Comparison of ENCODE assay signal across 10 cellular contexts in the genomic region with DNA sequence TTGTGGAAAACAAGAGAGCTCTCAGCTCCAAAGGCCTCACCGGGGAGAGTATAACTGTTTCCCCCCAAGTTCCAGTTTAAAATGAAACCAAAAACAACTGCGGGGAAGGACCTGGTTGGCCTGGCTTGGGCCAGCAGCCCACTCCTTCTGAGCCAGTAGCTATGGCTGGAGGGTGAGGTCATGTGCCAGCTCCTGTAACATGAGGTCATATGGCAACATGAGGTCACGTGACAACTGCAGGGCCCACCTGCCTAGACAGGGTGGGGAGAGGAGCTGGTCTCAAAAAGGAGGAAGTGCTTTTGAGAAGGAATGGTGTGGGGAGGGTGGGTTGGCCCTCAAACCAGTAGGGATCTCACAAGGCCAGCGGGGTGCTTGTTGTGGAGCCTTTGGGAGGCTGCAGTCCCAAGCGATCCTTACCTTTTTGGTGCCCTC. TPM values are rescaled to one million over a fixed set of nuclear protein-coding genes. Genes with fewer than 3 reads are reported as not detected.
A peak's percentile ranks its signal among the peaks of the same experiment; 100 is the strongest.
DNase-seq lines count a peak whose midpoint lies in the region; ATAC-seq, FAIRE-seq and TF ChIP-seq lines count a peak whose summit lies in the region.
"Had no signal": no experiment of that assay in that cellular context is flagged by ENCODE, and none has a peak within 500 bp of the region (broad histone marks: within the 10 kb centered on the region; RNA-seq: fewer than 3 reads in every experiment).

No MANE protein-coding gene starts in this region.

- H3K4me3 Mint-ChIP-seq in nephron = no peak overlapping the region

- TF ChIP-seq CTCF in GM12865 (IDR thresholded peaks at IDR 0.05; ENCODE audit: insufficient read depth, low read depth, low read length, missing control alignments) (no peak), nephron (IDR thresholded peaks at IDR 0.05; ENCODE audit: unreplicated experiment in 3 of 3) (no peak)

- peak; percentile 43 for ATAC-seq in HG02610 (IDR thresholded peaks at IDR 0.05; ENCODE audit: unreplicated experiment)

- peaks cover 25% of the 10 kb centered on the region for H3K4me1 Mint-ChIP-seq in nephron

- peaks cover 18% of the 10 kb centered on the region for H3K27me3 Mint-ChIP-seq in nephron (ENCODE audit: low read depth)

- no peaks in the 10 kb centered on the region for H3K36me3 Mint-ChIP-seq in nephron (ENCODE audit: low read depth)

- no peaks in the 10 kb centered on the region for H3K9me3 Mint-ChIP-seq in nephron

- H3K4me3 ChIP-seq in GM12865 (ENCODE audit: low read depth, low read length) (no peak overlapping the region), SJCRH30 (no peak overlapping the region)
- H3K4me3 ChIP-seq in effector memory CD4-positive, alpha-beta T cell (ENCODE audit: insufficient read depth, low read depth, low read length, poor library complexity, severe bottlenecking) = no peak overlapping the region

- no peaks in the 10 kb centered on the region for H3K9me3 ChIP-seq in SJCRH30 (replicated peaks)
- H3K9me3 ChIP-seq in effector memory CD4-positive, alpha-beta T cell (ENCODE audit: control insufficient read depth, low read length) = no peaks in the 10 kb centered on the region

- DNase-seq in GM12865 (ENCODE audit: low read depth) = peak; percentile 77
- peak; percentile 57 to 58 for DNase-seq in SJCRH30
- no peak for DNase-seq in effector memory CD4-positive, alpha-beta T cell
- DNase-seq in GM12892 (ENCODE audit: insufficient read length) = no peak
- DNase-seq in SK-N-DZ (ENCODE audit: low spot score) = no peak
- DNase-seq in activated naive CD4-positive, alpha-beta T cell treated with Interleukin-2 at 50 U/mL for 16 hours = no peak

- H3K4me1 ChIP-seq in SJCRH30 = peaks cover 5% of the 10 kb centered on the region; the same call in 1 of the 2 replicates
- peaks cover 22% of the 10 kb centered on the region for H3K4me1 ChIP-seq in effector memory CD4-positive, alpha-beta T cell (ENCODE audit: control insufficient read depth, insufficient read depth, low read length, poor library complexity, severe bottlenecking)

- peak overlapping the region in 2 of 3 experiments; percentile 32 to 77 for H3K27ac Mint-ChIP-seq in nephron

- FAIRE-seq in GM12892 (lab: Jason Lieb, UNC) = no peak
- FAIRE-seq: colon had no signal

- TF ChIP-seq POLR2A in GM12892 (IDR thresholded peaks at IDR 0.05; ENCODE audit: low read depth, low read length) = no peak

- no peaks in the 10 kb centered on the region for H3K27me3 ChIP-seq in SJCRH30
- H3K27me3 ChIP-seq in effector memory CD4-positive, alpha-beta T cell (replicated peaks; ENCODE audit: control insufficient read depth, insufficient read depth, low read length, poor library complexity, severe bottlenecking) = no peaks in the 10 kb centered on the region

- no peaks in the 10 kb centered on the region for H3K36me3 ChIP-seq in SJCRH30
- H3K36me3 ChIP-seq in effector memory CD4-positive, alpha-beta T cell (ENCODE audit: control insufficient read depth, insufficient read depth, low read length) = no peaks in the 10 kb centered on the region

- no peak overlapping the region for H3K27ac ChIP-seq in SJCRH30
- H3K27ac ChIP-seq in effector memory CD4-positive, alpha-beta T cell (ENCODE audit: insufficient read depth, low read length, poor library complexity, severe bottlenecking) = no peak overlapping the region

RNA-seq across cellular contexts. Expression of a gene that starts 29.3 kb away (rescaled TPM):
- 0.08 TPM in 1 of 2 replicates, not detected in the other for total RNA-seq in SJCRH30 (2014; rRNA removed; shearing (Covaris generic))
- polyA plus RNA-seq in GM12892 (2012; ENCODE audit: missing spikeins) = 0.42 TPM
- 23.4 and 31.3 TPM in 2 replicates for polyA plus RNA-seq in SK-N-DZ (2014; cell fraction: cytosol; rRNA removed)
- polyA plus RNA-seq in SK-N-DZ (2014; cell fraction: nucleus; rRNA removed) = 34.3 and 41.4 TPM in 2 replicates
- total RNA-seq: T-helper 2 cell treated with Interferon-gamma antibody and Interleukin-4, amounts not matched to agents 100 ng/mL and 5 ng/mL, for 36 hours had no signal

RNA-seq across cellular contexts. Expression of a gene that starts 58.3 kb away (rescaled TPM):
- 33.8 and 40.5 TPM in 2 replicates for total RNA-seq in SJCRH30 (2014; rRNA removed; shearing (Covaris generic))
- polyA plus RNA-seq in GM12892 (2012; ENCODE audit: missing spikeins) = 64.0 TPM
- polyA plus RNA-seq in SK-N-DZ (2014; cell fraction: cytosol; rRNA removed) = 36.8 and 43.3 TPM in 2 replicates
- polyA plus RNA-seq in SK-N-DZ (2014; cell fraction: nucleus; rRNA removed) = 22.3 and 30.0 TPM in 2 replicates

Comparison
In these comparisons a context has a peak if more than half of its experiments do, and no peak if none do; other contexts are left out.
1. DNase-seq: peak in GM12865 (single experiment) and SJCRH30 (2 of 2); none in effector memory CD4-positive, alpha-beta T cell (0 of 3), GM12892 (single experiment), SK-N-DZ (single experiment) and activated naive CD4-positive, alpha-beta T cell treated with Interleukin-2 at 50 U/mL for 16 hours (single experiment).